ENCODE assay signal across 1 cellular context in genomic region chr20:34717230-34718095, GRCh38.
TF ChIP-seq lines count a peak whose summit lies in the region.

No MANE protein-coding gene starts in this region.

TF ChIP-seq in HepG2, 621 proteins besides CTCF, POLR2A, EP300 and RAD21 (continued from another document and continues in another):
- no peak for TF ChIP-seq ZBTB46 (CRISPR knock-in tag; IDR thresholded peaks at IDR 0.05; ENCODE audit: borderline replicate concordance)
- TF ChIP-seq DR1 (CRISPR knock-in tag; IDR thresholded peaks at IDR 0.05): no peak
- no peak for TF ChIP-seq SP140L (CRISPR knock-in tag; IDR thresholded peaks at IDR 0.05; ENCODE audit: borderline replicate concordance)
- TF ChIP-seq CERS6 (CRISPR knock-in tag; IDR thresholded peaks at IDR 0.05): no peak
- 0 out of 2 replicates have a peak, but pooled peaks have one; percentile 29 for TF ChIP-seq ADNP (CRISPR knock-in tag; IDR thresholded peaks at IDR 0.05)
- no peak for TF ChIP-seq TRIM22 (IDR thresholded peaks at IDR 0.05)
- peak; percentile 55; the same call in 1 of the 2 replicates for TF ChIP-seq RXRA (CRISPR knock-in tag; IDR thresholded peaks at IDR 0.05)
- TF ChIP-seq SRSF9 (IDR thresholded peaks at IDR 0.05; ENCODE audit: borderline replicate concordance, insufficient read depth, low read depth, low read length, poor library complexity, severe bottlenecking): no peak
- no peak for TF ChIP-seq HMGA1 (CRISPR knock-in tag; conservative IDR thresholded peaks at IDR 0.05)
- no peak for TF ChIP-seq SMARCE1 (IDR thresholded peaks at IDR 0.05; ENCODE audit: borderline replicate concordance)
- TF ChIP-seq FIP1L1 (IDR thresholded peaks at IDR 0.05; ENCODE audit: borderline replicate concordance, insufficient read depth, low read depth, low read length): no peak
- TF ChIP-seq ZNF703 (CRISPR knock-in tag; IDR thresholded peaks at IDR 0.05; ENCODE audit: borderline replicate concordance): no peak
- no peak for TF ChIP-seq YEATS2 (CRISPR knock-in tag; IDR thresholded peaks at IDR 0.05; ENCODE audit: borderline replicate concordance)
- TF ChIP-seq ZNF790 (CRISPR knock-in tag; IDR thresholded peaks at IDR 0.05; ENCODE audit: borderline replicate concordance): no peak
- no peak for TF ChIP-seq TFE3 (CRISPR knock-in tag; IDR thresholded peaks at IDR 0.05)
- TF ChIP-seq ZNF552 (CRISPR knock-in tag; IDR thresholded peaks at IDR 0.05; ENCODE audit: borderline replicate concordance): no peak
- TF ChIP-seq SAP130 (CRISPR knock-in tag; IDR thresholded peaks at IDR 0.05; ENCODE audit: low read depth): peak; percentile 64
- no peak for TF ChIP-seq NFIB (CRISPR knock-in tag; IDR thresholded peaks at IDR 0.05; ENCODE audit: borderline replicate concordance)
- no peak for TF ChIP-seq RNF2 (conservative IDR thresholded peaks at IDR 0.05; ENCODE audit: low read depth)
- no peak; the same call in 1 of the 2 replicates for TF ChIP-seq ZBTB4 (CRISPR knock-in tag; IDR thresholded peaks at IDR 0.05; ENCODE audit: borderline replicate concordance)
- no peak for TF ChIP-seq ZNF891 (CRISPR knock-in tag; IDR thresholded peaks at IDR 0.05)
- 0 out of 2 replicates have a peak, but pooled peaks have one; percentile 60 for TF ChIP-seq CCDC6 (CRISPR knock-in tag; IDR thresholded peaks at IDR 0.05)
- TF ChIP-seq E2F1 (CRISPR knock-in tag; IDR thresholded peaks at IDR 0.05): no peak
- no peak for TF ChIP-seq HIVEP1 (CRISPR knock-in tag; IDR thresholded peaks at IDR 0.05)
- no peak for TF ChIP-seq ZBTB7A (CRISPR knock-in tag; IDR thresholded peaks at IDR 0.05)
- TF ChIP-seq BCL6 (CRISPR knock-in tag; IDR thresholded peaks at IDR 0.05): 0 out of 2 replicates have a peak, but pooled peaks have one; percentile 36
- TF ChIP-seq LRRFIP1 (CRISPR knock-in tag; conservative IDR thresholded peaks at IDR 0.05): no peak
- TF ChIP-seq ZNF629 (CRISPR knock-in tag; conservative IDR thresholded peaks at IDR 0.05): no peak; the same call in 1 of the 2 replicates
- TF ChIP-seq ZSCAN31 (CRISPR knock-in tag; IDR thresholded peaks at IDR 0.05; ENCODE audit: low read depth): no peak
- TF ChIP-seq ZZZ3 (CRISPR knock-in tag; IDR thresholded peaks at IDR 0.05; ENCODE audit: borderline replicate concordance): no peak
- TF ChIP-seq ZNF331 (CRISPR knock-in tag; IDR thresholded peaks at IDR 0.05): 0 out of 2 replicates have a peak, but pooled peaks have one; percentile 23
- no peak for TF ChIP-seq MBNL3 (CRISPR knock-in tag; conservative IDR thresholded peaks at IDR 0.05)
- 0 out of 2 replicates have a peak, but pooled peaks have one; percentile 44 for TF ChIP-seq ZNF761 (CRISPR knock-in tag; conservative IDR thresholded peaks at IDR 0.05)
- TF ChIP-seq ATF7-NPFF (CRISPR knock-in tag; IDR thresholded peaks at IDR 0.05; ENCODE audit: low read depth): 0 out of 2 replicates have a peak, but pooled peaks have one; percentile 43
- no peak for TF ChIP-seq ZBTB8A (CRISPR knock-in tag; IDR thresholded peaks at IDR 0.05; ENCODE audit: borderline replicate concordance, low read depth)
- no peak for TF ChIP-seq ZNF75D (CRISPR knock-in tag; IDR thresholded peaks at IDR 0.05; ENCODE audit: borderline replicate concordance)
- TF ChIP-seq ZNF569 (CRISPR knock-in tag; IDR thresholded peaks at IDR 0.05; ENCODE audit: borderline replicate concordance): no peak
- TF ChIP-seq TBX3 (IDR thresholded peaks at IDR 0.05; ENCODE audit: borderline replicate concordance): peak; percentile 43; the same call in 1 of the 2 replicates
- TF ChIP-seq MIER2 (CRISPR knock-in tag; IDR thresholded peaks at IDR 0.05): no peak
- TF ChIP-seq RBAK (CRISPR knock-in tag; IDR thresholded peaks at IDR 0.05): no peak
- TF ChIP-seq GLMP (CRISPR knock-in tag; IDR thresholded peaks at IDR 0.05; ENCODE audit: borderline replicate concordance): no peak
- TF ChIP-seq TIGD3 (CRISPR knock-in tag; IDR thresholded peaks at IDR 0.05; ENCODE audit: borderline replicate concordance): no peak
- TF ChIP-seq ZNF782 (CRISPR knock-in tag; IDR thresholded peaks at IDR 0.05; ENCODE audit: borderline replicate concordance): no peak
- no peak for TF ChIP-seq ZNF18 (CRISPR knock-in tag; IDR thresholded peaks at IDR 0.05; ENCODE audit: insufficient replicate concordance)
- peak; percentile 56; the same call in 1 of the 2 replicates for TF ChIP-seq ISL2 (CRISPR knock-in tag; IDR thresholded peaks at IDR 0.05)
- no peak for TF ChIP-seq ZNF709 (CRISPR knock-in tag; IDR thresholded peaks at IDR 0.05)
- no peak for TF ChIP-seq IRF9 (CRISPR knock-in tag; IDR thresholded peaks at IDR 0.05; ENCODE audit: borderline replicate concordance)
- TF ChIP-seq CCAR2 (optimal IDR thresholded peaks at IDR 0.05; ENCODE audit: low read depth, low read length): no peak
